In the genomic region with DNA sequence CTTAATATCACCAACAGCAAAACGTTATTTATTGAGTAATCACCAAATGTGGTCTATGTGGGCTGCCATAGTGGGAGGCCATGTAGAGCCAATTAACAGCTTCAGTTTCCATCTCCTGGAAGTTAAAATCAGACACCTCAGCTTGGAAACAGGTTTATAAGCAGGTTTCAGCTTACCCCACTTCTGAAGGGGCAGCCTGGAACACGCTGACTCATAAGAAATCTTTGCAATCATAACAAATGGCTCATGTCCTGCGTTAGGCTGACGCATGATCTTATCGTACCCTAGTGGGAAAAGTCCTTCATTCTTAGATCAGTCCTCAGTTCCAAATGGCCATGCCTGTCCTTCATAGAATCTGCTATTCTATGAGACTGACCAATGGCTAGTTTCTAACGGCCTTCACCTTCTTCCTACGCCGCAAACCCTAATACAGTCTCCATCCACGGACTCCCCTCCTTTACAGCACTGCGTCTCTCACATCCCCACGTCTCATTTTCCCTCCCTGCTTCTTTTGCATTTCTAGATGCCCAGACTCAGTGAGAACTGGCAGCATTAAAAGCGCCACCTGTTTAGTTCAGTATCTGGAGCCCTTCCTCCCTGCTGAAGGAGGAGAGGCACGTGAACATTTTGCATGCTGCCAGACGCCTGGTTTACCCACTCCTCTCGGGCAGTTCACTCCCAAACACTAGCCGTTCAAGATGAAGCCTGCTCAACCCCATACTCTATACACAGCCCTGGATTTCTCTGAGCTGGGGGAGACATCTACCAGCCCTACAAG, we compare ENCODE assay signal across 1 cellular context.
TF ChIP-seq lines count a peak whose summit lies in the region.

No MANE protein-coding gene starts in this region.

TF ChIP-seq in IMR-90, 13 proteins besides CTCF, POLR2A, EP300 and RAD21:
- TF ChIP-seq MXI1 (IDR thresholded peaks at IDR 0.05; ENCODE audit: borderline replicate concordance, low read depth, low read length): no peak
- TF ChIP-seq SMC3 (IDR thresholded peaks at IDR 0.05; ENCODE audit: low read depth, low read length): no peak
- TF ChIP-seq CEBPB (IDR thresholded peaks at IDR 0.05; ENCODE audit: low read depth, low read length): peak; percentile 79
- TF ChIP-seq, protein P1, sequence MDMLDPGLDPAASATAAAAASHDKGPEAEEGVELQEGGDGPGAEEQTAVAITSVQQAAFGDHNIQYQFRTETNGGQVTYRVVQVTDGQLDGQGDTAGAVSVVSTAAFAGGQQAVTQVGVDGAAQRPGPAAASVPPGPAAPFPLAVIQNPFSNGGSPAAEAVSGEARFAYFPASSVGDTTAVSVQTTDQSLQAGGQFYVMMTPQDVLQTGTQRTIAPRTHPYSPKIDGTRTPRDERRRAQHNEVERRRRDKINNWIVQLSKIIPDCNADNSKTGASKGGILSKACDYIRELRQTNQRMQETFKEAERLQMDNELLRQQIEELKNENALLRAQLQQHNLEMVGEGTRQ (IDR thresholded peaks at IDR 0.05; ENCODE audit: low read depth, low read length): no peak
- TF ChIP-seq CHD1 (IDR thresholded peaks at IDR 0.05; ENCODE audit: low read depth, low read length): 0 out of 2 replicates have a peak, but pooled peaks have one; percentile 52
- TF ChIP-seq, protein P2, sequence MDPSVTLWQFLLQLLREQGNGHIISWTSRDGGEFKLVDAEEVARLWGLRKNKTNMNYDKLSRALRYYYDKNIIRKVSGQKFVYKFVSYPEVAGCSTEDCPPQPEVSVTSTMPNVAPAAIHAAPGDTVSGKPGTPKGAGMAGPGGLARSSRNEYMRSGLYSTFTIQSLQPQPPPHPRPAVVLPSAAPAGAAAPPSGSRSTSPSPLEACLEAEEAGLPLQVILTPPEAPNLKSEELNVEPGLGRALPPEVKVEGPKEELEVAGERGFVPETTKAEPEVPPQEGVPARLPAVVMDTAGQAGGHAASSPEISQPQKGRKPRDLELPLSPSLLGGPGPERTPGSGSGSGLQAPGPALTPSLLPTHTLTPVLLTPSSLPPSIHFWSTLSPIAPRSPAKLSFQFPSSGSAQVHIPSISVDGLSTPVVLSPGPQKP (IDR thresholded peaks at IDR 0.05; ENCODE audit: borderline replicate concordance, low read depth, low read length): no peak
- peak; percentile 93 for TF ChIP-seq FOS (IDR thresholded peaks at IDR 0.05; ENCODE audit: low read depth, low read length)
- TF ChIP-seq RCOR1 (IDR thresholded peaks at IDR 0.05; ENCODE audit: insufficient replicate concordance, low read length): no peak
- peak; percentile 23; the same call in 1 of the 2 replicates for TF ChIP-seq BHLHE40 (IDR thresholded peaks at IDR 0.05; ENCODE audit: low read depth, low read length)
- no peak for TF ChIP-seq RFX5 (IDR thresholded peaks at IDR 0.05; ENCODE audit: low read depth, low read length)
- no peak for TF ChIP-seq MAZ (IDR thresholded peaks at IDR 0.05; ENCODE audit: borderline replicate concordance, low read depth, low read length)
- TF ChIP-seq MAFK (IDR thresholded peaks at IDR 0.05; ENCODE audit: low read depth, low read length): peak; percentile 79
- TF ChIP-seq NFE2L2 (IDR thresholded peaks at IDR 0.05; ENCODE audit: low read depth, low read length): peak; percentile 77
